ENCODE assay signal across 11 cellular contexts in the genomic region with DNA sequence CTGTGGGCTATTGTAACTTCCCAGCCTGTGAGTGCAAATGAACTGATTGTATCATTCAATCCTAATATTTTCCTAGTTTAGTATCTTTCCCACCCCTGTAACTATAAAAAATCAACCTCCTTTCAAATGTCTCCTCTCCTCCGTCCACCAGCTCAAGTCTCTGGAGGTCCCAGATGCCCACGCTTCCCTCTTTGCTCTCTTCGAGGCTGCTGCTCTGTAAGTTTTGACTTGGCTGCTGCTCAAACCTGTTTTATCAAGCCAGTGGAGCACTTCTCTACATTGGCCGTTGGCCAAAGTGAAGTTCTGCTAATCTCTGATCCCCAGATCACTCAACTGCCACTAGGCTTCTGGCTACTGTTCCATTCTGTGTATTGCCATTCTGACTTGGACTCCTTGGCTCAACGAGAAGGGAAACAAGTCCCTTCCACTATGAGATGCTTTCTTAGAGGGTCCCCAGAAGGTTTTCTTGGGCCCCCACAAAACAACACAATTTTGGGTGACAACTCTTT.
A peak's percentile ranks its signal among the peaks of the same experiment; 100 is the strongest.
DNase-seq lines count a peak whose midpoint lies in the region; ATAC-seq, FAIRE-seq and TF ChIP-seq lines count a peak whose summit lies in the region.
"Had no signal": no experiment of that assay in that cellular context is flagged by ENCODE, and none has a peak within 500 bp of the region (broad histone marks: within the 10 kb centered on the region; RNA-seq: fewer than 3 reads in every experiment).

No MANE protein-coding gene starts in this region.

- FAIRE-seq in HepG2 (lab: Jason Lieb, UNC), result no peak
- FAIRE-seq: keratinocyte had no signal

- H3K4me3 ChIP-seq in right lobe of liver (no peak overlapping the region), HepG2 (replicated peaks in 1 of 3; ENCODE audit: insufficient read depth in 1 of 3, low read depth in 2 of 3, low read length in 3 of 3) (no peak overlapping the region), choroid plexus epithelial cell (ENCODE audit: low read depth, low read length) (no peak overlapping the region), suprapubic skin (no peak overlapping the region)

- TF ChIP-seq EP300 in HepG2 (IDR thresholded peaks at IDR 0.05; ENCODE audit: low read depth in 2 of 2, low read length in 2 of 2) (no peak), HepG2 (CRISPR knock-in tag; IDR thresholded peaks at IDR 0.05; ENCODE audit: borderline replicate concordance) (no peak), Ishikawa (IDR thresholded peaks at IDR 0.05; ENCODE audit: borderline replicate concordance) (no peak), suprapubic skin (IDR thresholded peaks at IDR 0.05) (no peak)

- in situ Hi-C loops in HepG2 (cut with HindIII; ENCODE audit: extremely low pct_ligation_motif_present, low pct_unique_long_range_greater_than_20kb), result no loop called here
- in situ Hi-C loops in G401 (cut with HindIII; ENCODE audit: low sequenced_read_pairs), result no loop called here

- no peaks in the 10 kb centered on the region for H3K9me3 Mint-ChIP-seq in glutamatergic neuron (ENCODE audit: unreplicated experiment)
- H3K9me3 Mint-ChIP-seq: activated CD4-positive, alpha-beta memory T cell treated with anti-CD3 and anti-CD28 coated beads for 36 hours had no signal

- POLR2A ChIA-PET in HepG2 (lab: Yijun Ruan, JAX), result no interaction called here

- H3K36me3 Mint-ChIP-seq in glutamatergic neuron (ENCODE audit: unreplicated experiment), result no peaks in the 10 kb centered on the region
- H3K36me3 Mint-ChIP-seq: activated CD4-positive, alpha-beta memory T cell treated with anti-CD3 and anti-CD28 coated beads for 36 hours had no signal

- TF ChIP-seq POLR2A in right lobe of liver (IDR thresholded peaks at IDR 0.05) (no peak), HepG2 (IDR thresholded peaks at IDR 0.05; ENCODE audit: insufficient read depth in 1 of 2, low read depth in 2 of 2, low read length in 2 of 2) (no peak), suprapubic skin (IDR thresholded peaks at IDR 0.05) (no peak)

- H3K9ac ChIP-seq in HepG2 (ENCODE audit: insufficient read depth, low read depth, low read length), result no peak overlapping the region
- H3K9ac ChIP-seq: parathyroid adenoma had no signal

- TF ChIP-seq RAD21 in HepG2 (CRISPR knock-in tag; IDR thresholded peaks at IDR 0.05) (no peak), Ishikawa (IDR thresholded peaks at IDR 0.05; ENCODE audit: low read depth) (no peak)

- H3K4me2 ChIP-seq in HepG2 (ENCODE audit: low read depth, low read length), result no peak overlapping the region

- H3K36me3 ChIP-seq in right lobe of liver, result no peaks in the 10 kb centered on the region
- no peaks in the 10 kb centered on the region for H3K36me3 ChIP-seq in HepG2 (replicated peaks in 1 of 2; ENCODE audit: control insufficient read depth in 1 of 2, insufficient read depth in 2 of 2, low read length in 2 of 2)
- no peaks in the 10 kb centered on the region for H3K36me3 ChIP-seq in suprapubic skin

- no peaks in the 10 kb centered on the region for H4K20me1 ChIP-seq in HepG2 (ENCODE audit: insufficient read depth, low read length)

- DNase-seq in right lobe of liver (peak in 2 of 3 donors; percentile 49 to 77), HepG2 (ENCODE audit: low spot score) (no peak), choroid plexus epithelial cell (ENCODE audit: low read depth) (peak; percentile 39), G401 (ENCODE audit: low spot score) (no peak), glutamatergic neuron (no peak), activated gamma-delta T cell (lab: John Stamatoyannopoulos, UW) (no peak), suprapubic skin (ENCODE audit: low spot score in 2 of 2) (no peak)
- DNase-seq: activated CD4-positive, alpha-beta memory T cell treated with anti-CD3 and anti-CD28 coated beads for 36 hours had no signal

- H3K4me1 ChIP-seq in right lobe of liver, result peaks cover 0 to 5% (median 0%) of the 10 kb centered on the region in 4 donors
- peaks cover 16% of the 10 kb centered on the region for H3K4me1 ChIP-seq in HepG2 (ENCODE audit: insufficient read depth, low read length)
- H3K4me1 ChIP-seq in suprapubic skin, result no peaks in the 10 kb centered on the region
- H3K4me1 ChIP-seq: parathyroid adenoma had no signal

- no TSS peak for BruUV-seq in HepG2 (replicated peaks; lab: Mats Ljungman, UMichigan)

- no peaks in the 10 kb centered on the region for H3K4me1 Mint-ChIP-seq in glutamatergic neuron (ENCODE audit: low read depth, unreplicated experiment)

- H3K27ac ChIP-seq in right lobe of liver, result no peak overlapping the region
- no peak overlapping the region for H3K27ac ChIP-seq in HepG2 (ENCODE audit: extremely low read length, insufficient read depth, low read length)
- no peak overlapping the region for H3K27ac ChIP-seq in suprapubic skin
- H3K27ac ChIP-seq: parathyroid adenoma had no signal

- no peaks in the 10 kb centered on the region for H3K79me2 ChIP-seq in HepG2 (ENCODE audit: insufficient read depth, low read length)
- H3K79me2 ChIP-seq: parathyroid adenoma had no signal

- peaks cover 2% of the 10 kb centered on the region for H3K27me3 Mint-ChIP-seq in glutamatergic neuron (ENCODE audit: unreplicated experiment)

- no peak overlapping the region for H2AFZ ChIP-seq in HepG2 (ENCODE audit: low read length)
- H2AFZ ChIP-seq: parathyroid adenoma had no signal

- H3K27me3 ChIP-seq in right lobe of liver (no peaks in the 10 kb centered on the region), HepG2 (ENCODE audit: control insufficient read depth in 1 of 2, insufficient read depth in 2 of 2, low read length in 2 of 2) (no peaks in the 10 kb centered on the region), suprapubic skin (no peaks in the 10 kb centered on the region)

- 6% methylated on average over 5 of the region's 5 CpGs for WGBS in right lobe of liver (ENCODE audit: insufficient coverage, low coverage, low lambda C conversion rate, missing lambda C conversion rate)
- 2% methylated on average over 5 of the region's 5 CpGs for WGBS in HepG2 (ENCODE audit: low lambda C conversion rate)
- 46% methylated on average over 5 of the region's 5 CpGs for WGBS in suprapubic skin

- intact Hi-C loops in right lobe of liver (cut with DNase I) (no loop called here), HepG2 (cut with micrococcal nuclease; ENCODE audit: unreplicated experiment) (loop anchor here (10.0 kb wide), 1 partner anchor 133 kb away; no protein-coding TSS in a partner anchor)

- TF ChIP-seq CTCF in right lobe of liver (IDR thresholded peaks at IDR 0.05), result no peak
- no peak for TF ChIP-seq CTCF in HepG2 (CRISPR knock-in tag; IDR thresholded peaks at IDR 0.05)
- TF ChIP-seq CTCF in choroid plexus epithelial cell (conservative IDR thresholded peaks at IDR 0.05; ENCODE audit: low read depth, low read length), result no peak
- no peak for TF ChIP-seq CTCF in glutamatergic neuron (IDR thresholded peaks at IDR 0.05; ENCODE audit: partially characterized antibody, unreplicated experiment)
- no peak for TF ChIP-seq CTCF in suprapubic skin (IDR thresholded peaks at IDR 0.05)

- no peak overlapping the region for H3K27ac Mint-ChIP-seq in glutamatergic neuron (ENCODE audit: unreplicated experiment)
- H3K27ac Mint-ChIP-seq: activated CD4-positive, alpha-beta memory T cell treated with anti-CD3 and anti-CD28 coated beads for 36 hours had no signal

- H3K4me3 Mint-ChIP-seq in glutamatergic neuron (ENCODE audit: unreplicated experiment), result no peak overlapping the region
- H3K4me3 Mint-ChIP-seq: activated CD4-positive, alpha-beta memory T cell treated with anti-CD3 and anti-CD28 coated beads for 36 hours had no signal

- ATAC-seq in right lobe of liver (peak; percentile 78 to 90 (median 89)), HepG2 (no peak)

- CTCF ChIA-PET in HepG2 (lab: Yijun Ruan, JAX; ENCODE audit: low intra/inter-chr PET ratio, low total read pairs), result no interaction called here

- H3K9me3 ChIP-seq in right lobe of liver, result no peaks in the 10 kb centered on the region
- H3K9me3 ChIP-seq in HepG2 (ENCODE audit: low read length), result no peaks in the 10 kb centered on the region
- no peaks in the 10 kb centered on the region for H3K9me3 ChIP-seq in suprapubic skin

TF ChIP-seq in HepG2, 621 proteins besides CTCF, POLR2A, EP300 and RAD21:
- TF ChIP-seq, protein P1, sequence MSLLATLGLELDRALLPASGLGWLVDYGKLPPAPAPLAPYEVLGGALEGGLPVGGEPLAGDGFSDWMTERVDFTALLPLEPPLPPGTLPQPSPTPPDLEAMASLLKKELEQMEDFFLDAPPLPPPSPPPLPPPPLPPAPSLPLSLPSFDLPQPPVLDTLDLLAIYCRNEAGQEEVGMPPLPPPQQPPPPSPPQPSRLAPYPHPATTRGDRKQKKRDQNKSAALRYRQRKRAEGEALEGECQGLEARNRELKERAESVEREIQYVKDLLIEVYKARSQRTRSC (CRISPR knock-in tag; IDR thresholded peaks at IDR 0.05; ENCODE audit: low read depth), result no peak

TF ChIP-seq in Ishikawa, 13 proteins besides CTCF, POLR2A, EP300 and RAD21:
- TF ChIP-seq TEAD4 (IDR thresholded peaks at IDR 0.05) (no peak), NFIC (IDR thresholded peaks at IDR 0.05) (peak; percentile 67)
TF ChIP-seq in Ishikawa: peak in this region for 1.

Comparison
In these comparisons a context has a peak if more than half of its experiments do, and no peak if none do; other contexts are left out.
1. DNase-seq: peak in right lobe of liver (2 of 3) and choroid plexus epithelial cell (single experiment); none in HepG2 (single experiment), G401 (single experiment), glutamatergic neuron (single experiment), activated gamma-delta T cell (single experiment) and suprapubic skin (0 of 2).